ENCODE assay signal across 26 cellular contexts in the genomic region with DNA sequence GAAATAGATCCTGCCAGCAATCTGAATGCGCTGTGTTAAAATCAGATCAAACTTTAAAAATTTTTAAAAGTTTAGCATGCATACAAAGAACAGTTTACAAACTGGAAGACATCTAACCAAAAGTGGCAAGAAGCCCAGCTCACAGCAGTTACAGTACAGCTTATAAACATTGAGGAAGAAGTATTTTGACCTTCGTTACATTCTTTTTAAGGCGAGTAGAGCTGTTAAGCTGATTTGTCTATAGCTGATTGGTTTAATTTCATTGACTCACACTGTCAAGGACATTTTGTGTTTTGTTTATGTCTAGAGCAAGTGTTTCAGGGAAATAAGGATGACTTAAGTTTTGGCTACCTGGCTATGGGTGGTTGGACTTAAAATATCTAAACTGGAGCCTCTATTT. TPM values are rescaled to one million over a fixed set of nuclear protein-coding genes. Genes with fewer than 3 reads are reported as not detected.
DNase-seq lines count a peak whose midpoint lies in the region; ATAC-seq and TF ChIP-seq lines count a peak whose summit lies in the region.
"Had no signal": no experiment of that assay in that cellular context is flagged by ENCODE, and none has a peak within 500 bp of the region (broad histone marks: within the 10 kb centered on the region; RNA-seq: fewer than 3 reads in every experiment).

No MANE protein-coding gene starts in this region.

- peaks cover 22% of the 10 kb centered on the region for H3K4me1 Mint-ChIP-seq in chondrocyte (ENCODE audit: low read depth)

- H3K4me3 ChIP-seq in heart right ventricle (no peak overlapping the region), transverse colon (no peak overlapping the region)
- H3K4me3 ChIP-seq: A549, dorsolateral prefrontal cortex, GM23248, right atrium auricular region had no signal

- intact Hi-C loops in heart right ventricle (cut with DNase I): no loop called here
- intact Hi-C loops in left cardiac atrium (cut with DNase I): no loop called here
- intact Hi-C loops in left colon (cut with DNase I, micrococcal nuclease): no loop called here
- intact Hi-C loops in transverse colon (cut with DNase I; ENCODE audit: low total_unique reads): no loop called here

- no peak for DNase-seq in heart right ventricle
- no peak for DNase-seq in left cardiac atrium
- DNase-seq in chondrocyte (ENCODE audit: low spot score): no peak
- no peak for DNase-seq in left colon
- DNase-seq in transverse colon: no peak
- no peak for DNase-seq in ACHN
- DNase-seq in retina: no peak
- DNase-seq in GM20000 (ENCODE audit: low spot score): no peak
- DNase-seq: activated CD4-positive, alpha-beta T cell treated with anti-CD3 and anti-CD28 coated beads, Interleukin-2, amount 10 ng/mL, durations not matched to agents 24 days and 14 days; C1 segment of cervical spinal cord; Calu3; dorsolateral prefrontal cortex; GM23248; Kasumi-1; kidney glomerular epithelial cell; NCI-H1092; NCI-H2029; NCI-H510A; nucleus accumbens; stimulated activated CD8-positive, alpha-beta memory T cell treated with anti-CD3 and anti-CD28 coated beads, Interleukin-4, amount 100 ng/mL, for 48 hours had no signal

- peak overlapping the region in 6 of 10 donors; percentile 32 to 78 (median 58) for H3K27ac ChIP-seq in heart right ventricle
- H3K27ac ChIP-seq in transverse colon: peak overlapping the region; percentile 40 to 66 (median 48)
- H3K27ac ChIP-seq: A549, dorsolateral prefrontal cortex, GM23248, right atrium auricular region, VCaP had no signal

- H3K36me3 ChIP-seq in heart right ventricle (peaks cover 0 to 7% (median 0%) of the 10 kb centered on the region in 9 donors), transverse colon (no peaks in the 10 kb centered on the region)
- H3K36me3 ChIP-seq: right atrium auricular region had no signal

- TF ChIP-seq POLR2A in transverse colon (IDR thresholded peaks at IDR 0.05): no peak

- TF ChIP-seq CTCF in heart right ventricle (IDR thresholded peaks at IDR 0.05): no peak
- no peak for TF ChIP-seq CTCF in chondrocyte (IDR thresholded peaks at IDR 0.05)
- no peak for TF ChIP-seq CTCF in transverse colon (IDR thresholded peaks at IDR 0.05)
- no peak for TF ChIP-seq CTCF in GM20000 (IDR thresholded peaks at IDR 0.05; ENCODE audit: extremely low read depth, missing control alignments)

- H3K27me3 Mint-ChIP-seq in chondrocyte (ENCODE audit: low read depth): no peaks in the 10 kb centered on the region
- H3K27me3 Mint-ChIP-seq: activated CD4-positive, alpha-beta T cell treated with anti-CD3 and anti-CD28 coated beads, Interleukin-2, amount 10 ng/mL, durations not matched to agents 24 days and 14 days; activated T-helper 17 cell treated with anti-CD3 and anti-CD28 coated beads, Interleukin-2, amount 50 U/mL, for 72 hours had no signal

- peaks cover 3% of the 10 kb centered on the region for H3K9me3 Mint-ChIP-seq in chondrocyte (ENCODE audit: low read depth)
- H3K9me3 Mint-ChIP-seq: activated CD4-positive, alpha-beta T cell treated with anti-CD3 and anti-CD28 coated beads, Interleukin-2, amount 10 ng/mL, durations not matched to agents 24 days and 14 days; activated naive CD4-positive, alpha-beta T cell treated with anti-CD3 and anti-CD28 coated beads, Interleukin-2, amount 50 U/mL, for 72 hours; activated T-helper 17 cell treated with anti-CD3 and anti-CD28 coated beads, Interleukin-2, amount 50 U/mL, for 72 hours; T-helper 1 cell treated with Interleukin-12 subunit alpha and Interleukin-12 subunit beta and Interleukin-4 antibody, amounts not matched to agents 30 μg/mL and 1 μg/mL, for 36 hours had no signal

- in situ Hi-C loops in transverse colon (cut with MboI; ENCODE audit: low pct_ligation_motif_present in 1 of 4, low pct_unique_long_range_greater_than_20kb in 1 of 4, low sequenced_read_pairs in 3 of 4) (no loop called here), ACHN (cut with HindIII; ENCODE audit: low pct_ligation_motif_present, low pct_unique_long_range_greater_than_20kb, low sequenced_read_pairs) (no loop called here)

- H3K27me3 ChIP-seq in heart right ventricle (no peaks in the 10 kb centered on the region), transverse colon (no peaks in the 10 kb centered on the region)
- H3K27me3 ChIP-seq: dorsolateral prefrontal cortex, right atrium auricular region had no signal

- H3K27ac Mint-ChIP-seq in chondrocyte (ENCODE audit: unreplicated experiment): peak overlapping the region; percentile 73
- H3K27ac Mint-ChIP-seq: activated CD4-positive, alpha-beta T cell treated with anti-CD3 and anti-CD28 coated beads, Interleukin-2, amount 10 ng/mL, durations not matched to agents 24 days and 14 days; activated naive CD4-positive, alpha-beta T cell treated with anti-CD3 and anti-CD28 coated beads, Interleukin-2, amount 50 U/mL, for 72 hours; activated T-helper 17 cell treated with anti-CD3 and anti-CD28 coated beads, Interleukin-2, amount 50 U/mL, for 72 hours; T-helper 1 cell treated with Interleukin-12 subunit alpha and Interleukin-12 subunit beta and Interleukin-4 antibody, amounts not matched to agents 30 μg/mL and 1 μg/mL, for 36 hours had no signal

- TF ChIP-seq EP300 in transverse colon (IDR thresholded peaks at IDR 0.05; ENCODE audit: low read depth): no peak

- WGBS in heart right ventricle, 2 donors: 63 to 64% methylated on average over 3 of the region's 3 CpGs
- WGBS in transverse colon (ENCODE audit: low coverage in 1 of 2), 2 donors: 38 to 55% methylated on average over 3 of the region's 3 CpGs

- ATAC-seq in heart right ventricle (no peak), left cardiac atrium (no peak), left colon (peak; percentile 13)
- ATAC-seq: A549; activated naive CD4-positive, alpha-beta T cell treated with anti-CD3 and anti-CD28 coated beads, Interleukin-2, amount 50 U/mL, for 72 hours; activated T-helper 17 cell treated with anti-CD3 and anti-CD28 coated beads, Interleukin-2, amount 50 U/mL, for 72 hours had no signal

- no peak overlapping the region for H3K4me3 Mint-ChIP-seq in chondrocyte (ENCODE audit: unreplicated experiment)
- H3K4me3 Mint-ChIP-seq: activated CD4-positive, alpha-beta T cell treated with anti-CD3 and anti-CD28 coated beads, Interleukin-2, amount 10 ng/mL, durations not matched to agents 24 days and 14 days; activated T-helper 17 cell treated with anti-CD3 and anti-CD28 coated beads, Interleukin-2, amount 50 U/mL, for 72 hours; T-helper 1 cell treated with Interleukin-12 subunit alpha and Interleukin-12 subunit beta and Interleukin-4 antibody, amounts not matched to agents 30 μg/mL and 1 μg/mL, for 36 hours had no signal

- peaks cover 0 to 6% (median 0%) of the 10 kb centered on the region in 11 donors for H3K9me3 ChIP-seq in heart right ventricle
- H3K9me3 ChIP-seq in transverse colon: no peaks in the 10 kb centered on the region
- H3K9me3 ChIP-seq: A549, right atrium auricular region had no signal

- no peaks in the 10 kb centered on the region for H3K36me3 Mint-ChIP-seq in chondrocyte (ENCODE audit: low read depth)

- peaks cover 0 to 35% (median 12%) of the 10 kb centered on the region in 9 donors for H3K4me1 ChIP-seq in heart right ventricle
- peaks cover 0 to 30% (median 20%) of the 10 kb centered on the region in 4 donors for H3K4me1 ChIP-seq in transverse colon

RNA-seq across cellular contexts. Expression of a gene that starts 3.0 kb away (rescaled TPM):
- total RNA-seq in heart right ventricle (100 to 1,000 TPM; 223 to 363 (median 270) TPM), left cardiac atrium (100 to 1,000 TPM; 150 to 180 TPM), chondrocyte (96.9 to 111 TPM (median 104 TPM) in 3 replicates), left colon (100 to 1,000 TPM; 114 to 120 TPM), transverse colon (100 to 1,000 TPM in 2 of 4 donors, 10 to 100 TPM in 2; 45.0 to 144 (median 103) TPM)
- polyA plus RNA-seq in heart right ventricle: 10 to 100 TPM; 20.4 to 86.1 TPM
